30 cellular contexts compared by ENCODE assay signal in genomic region chr6:90900034-90900433, GRCh38.
"Had no signal": no experiment of that assay in that cellular context is flagged by ENCODE, and none has a peak within 500 bp of the region (broad histone marks: within the 10 kb centered on the region; RNA-seq: fewer than 3 reads in every experiment).

No MANE protein-coding gene starts in this region.

- DNase-seq: naive B cell; naive thymus-derived CD8-positive, alpha-beta T cell; nephron progenitor cell; occipital lobe; ovary; posterior cingulate gyrus; psoas muscle; right cardiac atrium; right lobe of liver; sigmoid colon; small intestine; stimulated activated CD4-positive, alpha-beta T cell treated with anti-CD3 and anti-CD28 coated beads, Interleukin-15, amount 100 ng/mL, for 24 hours; stimulated activated CD4-positive, alpha-beta T cell treated with anti-CD3 and anti-CD28 coated beads, Interleukin-2, amount 100 ng/mL, for 24 hours; stimulated activated CD4-positive, alpha-beta T cell treated with anti-CD3 and anti-CD28 coated beads, Interleukin-2, amount 100 ng/mL, for 48 hours; stimulated activated CD4-positive, alpha-beta T cell treated with anti-CD3 and anti-CD28 coated beads, Interleukin-4, amount 100 ng/mL, for 24 hours; stimulated activated naive CD4-positive, alpha-beta T cell; stimulated activated naive CD8-positive, alpha-beta T cell treated with anti-CD3 and anti-CD28 coated beads, Interleukin-15, amount 100 ng/mL, for 72 hours; stimulated activated naive CD8-positive, alpha-beta T cell treated with anti-CD3 and anti-CD28 coated beads, Interleukin-15, Interleukin-2, amounts not matched to agents 100 U/mL and 50 U/mL, for 24 hours; substantia nigra; testis; tibial artery; transverse colon; uterus had no signal

- H3K4me1 Mint-ChIP-seq: naive B cell; naive thymus-derived CD8-positive, alpha-beta T cell; neural crest cell; stimulated activated memory B cell treated with anti-CD40 and anti-IgM and Interleukin-4, amounts not matched to agents 10 μg/mL and 1 μg/mL and 100 μg/mL, for 72 hours; stimulated activated naive CD8-positive, alpha-beta T cell treated with anti-CD3 and anti-CD28 coated beads, Interleukin-15, amount 100 ng/mL, for 72 hours had no signal

- H3K9me3 ChIP-seq: ovary, psoas muscle, right lobe of liver, suprapubic skin, testis, tibial artery, transverse colon, upper lobe of left lung, uterus had no signal

- H3K36me3 ChIP-seq: ovary, right lobe of liver, sigmoid colon, suprapubic skin, tibial artery, transverse colon, upper lobe of left lung, uterus had no signal

- H3K27me3 ChIP-seq: ovary, right lobe of liver, sigmoid colon, suprapubic skin, testis, tibial artery, transverse colon, upper lobe of left lung, uterus had no signal

- H3K4me3 ChIP-seq: ovary, psoas muscle, right lobe of liver, sigmoid colon, suprapubic skin, testis, tibial artery, transverse colon, upper lobe of left lung, uterus had no signal

- H3K4me1 ChIP-seq: parathyroid adenoma, psoas muscle, right lobe of liver, sigmoid colon, suprapubic skin, testis, tibial artery, transverse colon, upper lobe of left lung, uterus had no signal

- H3K36me3 Mint-ChIP-seq: naive B cell; natural killer cell treated with Interleukin-12 subunit alpha and Interleukin-12 subunit beta and Interleukin-15 and Interleukin-18, amount 100 ng/mL, for 72 hours; stimulated activated memory B cell treated with anti-CD40 and anti-IgM and Interleukin-4, amounts not matched to agents 10 μg/mL and 1 μg/mL and 100 μg/mL, for 72 hours had no signal

- H3K27me3 Mint-ChIP-seq: natural killer cell treated with Interleukin-12 subunit alpha and Interleukin-12 subunit beta and Interleukin-15 and Interleukin-18, amount 100 ng/mL, for 72 hours; stimulated activated memory B cell treated with anti-CD40 and anti-IgM and Interleukin-4, amounts not matched to agents 10 μg/mL and 1 μg/mL and 100 μg/mL, for 72 hours had no signal

- H3K4me3 Mint-ChIP-seq: naive B cell; naive thymus-derived CD8-positive, alpha-beta T cell; natural killer cell treated with Interleukin-12 subunit alpha and Interleukin-12 subunit beta and Interleukin-15 and Interleukin-18, amount 100 ng/mL, for 72 hours; nephron progenitor cell; neural crest cell; stimulated activated memory B cell treated with anti-CD40 and anti-IgM and Interleukin-4, amounts not matched to agents 10 μg/mL and 1 μg/mL and 100 μg/mL, for 72 hours; stimulated activated naive CD8-positive, alpha-beta T cell treated with anti-CD3 and anti-CD28 coated beads, Interleukin-15, amount 100 ng/mL, for 72 hours had no signal

- H3K27ac Mint-ChIP-seq: naive B cell; naive thymus-derived CD8-positive, alpha-beta T cell; natural killer cell treated with Interleukin-12 subunit alpha and Interleukin-12 subunit beta and Interleukin-15 and Interleukin-18, amount 100 ng/mL, for 72 hours; nephron progenitor cell; progenitor cell of endocrine pancreas; stimulated activated memory B cell treated with anti-CD40 and anti-IgM and Interleukin-4, amounts not matched to agents 10 μg/mL and 1 μg/mL and 100 μg/mL, for 72 hours; stimulated activated naive CD8-positive, alpha-beta T cell treated with anti-CD3 and anti-CD28 coated beads, Interleukin-15, amount 100 ng/mL, for 72 hours had no signal

- ATAC-seq: naive thymus-derived CD8-positive, alpha-beta T cell; natural killer cell treated with Interleukin-12 subunit alpha and Interleukin-12 subunit beta and Interleukin-15 and Interleukin-18, amount 100 ng/mL, for 72 hours; psoas muscle; right cardiac atrium; right lobe of liver; stimulated activated memory B cell treated with anti-CD40 and anti-IgM and Interleukin-4, amounts not matched to agents 10 μg/mL and 1 μg/mL and 100 μg/mL, for 72 hours; stimulated activated naive CD8-positive, alpha-beta T cell treated with anti-CD3 and anti-CD28 coated beads, Interleukin-15, amount 100 ng/mL, for 72 hours; stimulated activated naive CD8-positive, alpha-beta T cell treated with anti-CD3 and anti-CD28 coated beads, Interleukin-15, Interleukin-2, amounts not matched to agents 100 U/mL and 50 U/mL, for 24 hours had no signal

- H3K27ac ChIP-seq: ovary, parathyroid adenoma, psoas muscle, right lobe of liver, sigmoid colon, suprapubic skin, testis, tibial artery, transverse colon, upper lobe of left lung, uterus had no signal

- H3K9me3 Mint-ChIP-seq: natural killer cell treated with Interleukin-12 subunit alpha and Interleukin-12 subunit beta and Interleukin-15 and Interleukin-18, amount 100 ng/mL, for 72 hours; nephron progenitor cell; stimulated activated memory B cell treated with anti-CD40 and anti-IgM and Interleukin-4, amounts not matched to agents 10 μg/mL and 1 μg/mL and 100 μg/mL, for 72 hours; stimulated activated naive CD8-positive, alpha-beta T cell treated with anti-CD3 and anti-CD28 coated beads, Interleukin-15, amount 100 ng/mL, for 72 hours had no signal
